ENCODE assay signal across 2 cellular contexts in the genomic region with DNA sequence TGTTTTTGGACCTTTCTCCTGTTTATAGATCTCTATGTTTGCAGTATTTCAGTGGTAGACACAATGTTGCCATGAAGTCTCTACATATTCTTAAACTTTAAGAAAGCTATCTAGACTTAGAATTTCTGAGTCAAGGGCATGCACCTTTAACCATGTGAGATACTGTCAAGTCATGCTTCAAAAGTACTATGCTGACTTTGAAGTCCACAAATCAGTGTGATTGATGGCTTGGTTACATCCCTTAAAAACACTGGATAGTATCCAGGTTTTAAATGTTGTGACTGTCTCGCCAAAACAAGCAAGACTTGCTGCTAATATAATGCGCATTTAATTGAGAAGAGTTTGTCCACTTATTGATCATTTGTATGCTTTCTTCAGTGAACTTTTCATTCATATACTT.
A peak's percentile ranks its signal among the peaks of the same experiment; 100 is the strongest.
TF ChIP-seq lines count a peak whose summit lies in the region.

No MANE protein-coding gene starts in this region.

TF ChIP-seq in HepG2, 621 proteins besides CTCF, POLR2A, EP300 and RAD21:
- TF ChIP-seq, protein P1, sequence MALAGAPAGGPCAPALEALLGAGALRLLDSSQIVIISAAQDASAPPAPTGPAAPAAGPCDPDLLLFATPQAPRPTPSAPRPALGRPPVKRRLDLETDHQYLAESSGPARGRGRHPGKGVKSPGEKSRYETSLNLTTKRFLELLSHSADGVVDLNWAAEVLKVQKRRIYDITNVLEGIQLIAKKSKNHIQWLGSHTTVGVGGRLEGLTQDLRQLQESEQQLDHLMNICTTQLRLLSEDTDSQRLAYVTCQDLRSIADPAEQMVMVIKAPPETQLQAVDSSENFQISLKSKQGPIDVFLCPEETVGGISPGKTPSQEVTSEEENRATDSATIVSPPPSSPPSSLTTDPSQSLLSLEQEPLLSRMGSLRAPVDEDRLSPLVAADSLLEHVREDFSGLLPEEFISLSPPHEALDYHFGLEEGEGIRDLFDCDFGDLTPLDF (CRISPR knock-in tag; IDR thresholded peaks at IDR 0.05): no peak
- TF ChIP-seq, protein P2, sequence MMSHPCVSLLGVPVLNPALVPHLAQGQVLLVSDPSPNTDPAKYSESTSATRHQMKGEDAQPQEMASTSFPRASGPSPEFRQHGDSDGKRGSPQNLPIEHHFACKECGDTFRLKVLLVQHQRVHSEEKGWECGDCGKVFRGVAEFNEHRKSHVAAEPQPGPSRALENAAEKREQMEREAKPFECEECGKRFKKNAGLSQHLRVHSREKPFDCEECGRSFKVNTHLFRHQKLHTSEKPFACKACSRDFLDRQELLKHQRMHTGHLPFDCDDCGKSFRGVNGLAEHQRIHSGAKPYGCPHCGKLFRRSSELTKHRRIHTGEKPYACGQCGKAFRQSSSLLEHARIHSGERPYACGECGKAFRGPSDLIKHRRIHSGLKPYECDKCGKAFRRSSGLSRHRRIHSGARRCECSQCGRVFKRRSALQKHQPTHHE (CRISPR knock-in tag; IDR thresholded peaks at IDR 0.05; ENCODE audit: borderline replicate concordance): no peak
- TF ChIP-seq HIVEP1 (CRISPR knock-in tag; IDR thresholded peaks at IDR 0.05) (no peak), HNRNPK (IDR thresholded peaks at IDR 0.05; ENCODE audit: low read depth, low read length, poor library complexity, severe bottlenecking) (no peak), NFE2L2 (IDR thresholded peaks at IDR 0.05; ENCODE audit: low read length) (peak; percentile 74), NFE2L1 (CRISPR knock-in tag; IDR thresholded peaks at IDR 0.05; ENCODE audit: borderline replicate concordance) (no peak)

TF ChIP-seq in K562, 482 proteins besides CTCF, POLR2A, EP300 and RAD21 (continues in another document):
- TF ChIP-seq TAF1 (IDR thresholded peaks at IDR 0.05; ENCODE audit: control insufficient read depth, extremely low read depth, insufficient read depth, low read length, severe bottlenecking): no peak
- no peak for TF ChIP-seq SIRT6 (IDR thresholded peaks at IDR 0.05; ENCODE audit: low read depth, low read length)
- TF ChIP-seq MAFG (tag; conservative IDR thresholded peaks at IDR 0.05): peak; percentile 70
- TF ChIP-seq, protein P3, sequence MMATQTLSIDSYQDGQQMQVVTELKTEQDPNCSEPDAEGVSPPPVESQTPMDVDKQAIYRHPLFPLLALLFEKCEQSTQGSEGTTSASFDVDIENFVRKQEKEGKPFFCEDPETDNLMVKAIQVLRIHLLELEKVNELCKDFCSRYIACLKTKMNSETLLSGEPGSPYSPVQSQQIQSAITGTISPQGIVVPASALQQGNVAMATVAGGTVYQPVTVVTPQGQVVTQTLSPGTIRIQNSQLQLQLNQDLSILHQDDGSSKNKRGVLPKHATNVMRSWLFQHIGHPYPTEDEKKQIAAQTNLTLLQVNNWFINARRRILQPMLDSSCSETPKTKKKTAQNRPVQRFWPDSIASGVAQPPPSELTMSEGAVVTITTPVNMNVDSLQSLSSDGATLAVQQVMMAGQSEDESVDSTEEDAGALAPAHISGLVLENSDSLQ (IDR thresholded peaks at IDR 0.05): peak; percentile 83
- no peak for TF ChIP-seq EZH2 (IDR thresholded peaks at IDR 0.05; ENCODE audit: borderline replicate concordance, low read depth, low read length)
- TF ChIP-seq GATA2 (CRISPR knock-in tag; IDR thresholded peaks at IDR 0.05): no peak
- TF ChIP-seq TSC22D4 (tag; IDR thresholded peaks at IDR 0.05): no peak
- TF ChIP-seq HNRNPLL (IDR thresholded peaks at IDR 0.05; ENCODE audit: low read depth, low read length, poor library complexity, severe bottlenecking): no peak
- TF ChIP-seq ZNF197 (CRISPR knock-in tag; IDR thresholded peaks at IDR 0.05; ENCODE audit: low read depth): no peak
- TF ChIP-seq, protein P4, sequence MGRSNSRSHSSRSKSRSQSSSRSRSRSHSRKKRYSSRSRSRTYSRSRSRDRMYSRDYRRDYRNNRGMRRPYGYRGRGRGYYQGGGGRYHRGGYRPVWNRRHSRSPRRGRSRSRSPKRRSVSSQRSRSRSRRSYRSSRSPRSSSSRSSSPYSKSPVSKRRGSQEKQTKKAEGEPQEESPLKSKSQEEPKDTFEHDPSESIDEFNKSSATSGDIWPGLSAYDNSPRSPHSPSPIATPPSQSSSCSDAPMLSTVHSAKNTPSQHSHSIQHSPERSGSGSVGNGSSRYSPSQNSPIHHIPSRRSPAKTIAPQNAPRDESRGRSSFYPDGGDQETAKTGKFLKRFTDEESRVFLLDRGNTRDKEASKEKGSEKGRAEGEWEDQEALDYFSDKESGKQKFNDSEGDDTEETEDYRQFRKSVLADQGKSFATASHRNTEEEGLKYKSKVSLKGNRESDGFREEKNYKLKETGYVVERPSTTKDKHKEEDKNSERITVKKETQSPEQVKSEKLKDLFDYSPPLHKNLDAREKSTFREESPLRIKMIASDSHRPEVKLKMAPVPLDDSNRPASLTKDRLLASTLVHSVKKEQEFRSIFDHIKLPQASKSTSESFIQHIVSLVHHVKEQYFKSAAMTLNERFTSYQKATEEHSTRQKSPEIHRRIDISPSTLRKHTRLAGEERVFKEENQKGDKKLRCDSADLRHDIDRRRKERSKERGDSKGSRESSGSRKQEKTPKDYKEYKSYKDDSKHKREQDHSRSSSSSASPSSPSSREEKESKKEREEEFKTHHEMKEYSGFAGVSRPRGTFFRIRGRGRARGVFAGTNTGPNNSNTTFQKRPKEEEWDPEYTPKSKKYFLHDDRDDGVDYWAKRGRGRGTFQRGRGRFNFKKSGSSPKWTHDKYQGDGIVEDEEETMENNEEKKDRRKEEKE (IDR thresholded peaks at IDR 0.05; ENCODE audit: borderline replicate concordance in 1 of 2, control insufficient read depth in 1 of 2, low read depth in 2 of 2, low read length in 1 of 2): no peak
- no peak for TF ChIP-seq HNRNPH1 (optimal IDR thresholded peaks at IDR 0.05; ENCODE audit: low read depth, low read length)
- TF ChIP-seq ZC3H4 (CRISPR knock-in tag; IDR thresholded peaks at IDR 0.05; ENCODE audit: borderline replicate concordance): no peak
- TF ChIP-seq MIER1 (IDR thresholded peaks at IDR 0.05; ENCODE audit: low read depth): no peak
- TF ChIP-seq RBM15 (IDR thresholded peaks at IDR 0.05; ENCODE audit: insufficient read depth, low read length): no peak
- TF ChIP-seq ETV6 (IDR thresholded peaks at IDR 0.05; ENCODE audit: borderline replicate concordance in 1 of 2, low read depth in 2 of 2, low read length in 1 of 2): no peak
- no peak for TF ChIP-seq ETV6 (CRISPR knock-in tag; IDR thresholded peaks at IDR 0.05; ENCODE audit: borderline replicate concordance)
- no peak for TF ChIP-seq YBX1 (IDR thresholded peaks at IDR 0.05)
- no peak for TF ChIP-seq FOXJ3 (CRISPR knock-in tag; IDR thresholded peaks at IDR 0.05)
- TF ChIP-seq, protein P5, sequence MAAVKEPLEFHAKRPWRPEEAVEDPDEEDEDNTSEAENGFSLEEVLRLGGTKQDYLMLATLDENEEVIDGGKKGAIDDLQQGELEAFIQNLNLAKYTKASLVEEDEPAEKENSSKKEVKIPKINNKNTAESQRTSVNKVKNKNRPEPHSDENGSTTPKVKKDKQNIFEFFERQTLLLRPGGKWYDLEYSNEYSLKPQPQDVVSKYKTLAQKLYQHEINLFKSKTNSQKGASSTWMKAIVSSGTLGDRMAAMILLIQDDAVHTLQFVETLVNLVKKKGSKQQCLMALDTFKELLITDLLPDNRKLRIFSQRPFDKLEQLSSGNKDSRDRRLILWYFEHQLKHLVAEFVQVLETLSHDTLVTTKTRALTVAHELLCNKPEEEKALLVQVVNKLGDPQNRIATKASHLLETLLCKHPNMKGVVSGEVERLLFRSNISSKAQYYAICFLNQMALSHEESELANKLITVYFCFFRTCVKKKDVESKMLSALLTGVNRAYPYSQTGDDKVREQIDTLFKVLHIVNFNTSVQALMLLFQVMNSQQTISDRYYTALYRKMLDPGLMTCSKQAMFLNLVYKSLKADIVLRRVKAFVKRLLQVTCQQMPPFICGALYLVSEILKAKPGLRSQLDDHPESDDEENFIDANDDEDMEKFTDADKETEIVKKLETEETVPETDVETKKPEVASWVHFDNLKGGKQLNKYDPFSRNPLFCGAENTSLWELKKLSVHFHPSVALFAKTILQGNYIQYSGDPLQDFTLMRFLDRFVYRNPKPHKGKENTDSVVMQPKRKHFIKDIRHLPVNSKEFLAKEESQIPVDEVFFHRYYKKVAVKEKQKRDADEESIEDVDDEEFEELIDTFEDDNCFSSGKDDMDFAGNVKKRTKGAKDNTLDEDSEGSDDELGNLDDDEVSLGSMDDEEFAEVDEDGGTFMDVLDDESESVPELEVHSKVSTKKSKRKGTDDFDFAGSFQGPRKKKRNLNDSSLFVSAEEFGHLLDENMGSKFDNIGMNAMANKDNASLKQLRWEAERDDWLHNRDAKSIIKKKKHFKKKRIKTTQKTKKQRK (IDR thresholded peaks at IDR 0.05; ENCODE audit: borderline replicate concordance, low read depth, low read length): no peak
- TF ChIP-seq ZNF695 (CRISPR knock-in tag; IDR thresholded peaks at IDR 0.05): no peak
- TF ChIP-seq NR1H2 (CRISPR knock-in tag; IDR thresholded peaks at IDR 0.05): no peak
- TF ChIP-seq HDAC8 (tag; IDR thresholded peaks at IDR 0.05): no peak
- TF ChIP-seq NFE2 (IDR thresholded peaks at IDR 0.05; ENCODE audit: low read depth): peak; percentile 50; the same call in 1 of the 2 replicates
- TF ChIP-seq, protein P6, sequence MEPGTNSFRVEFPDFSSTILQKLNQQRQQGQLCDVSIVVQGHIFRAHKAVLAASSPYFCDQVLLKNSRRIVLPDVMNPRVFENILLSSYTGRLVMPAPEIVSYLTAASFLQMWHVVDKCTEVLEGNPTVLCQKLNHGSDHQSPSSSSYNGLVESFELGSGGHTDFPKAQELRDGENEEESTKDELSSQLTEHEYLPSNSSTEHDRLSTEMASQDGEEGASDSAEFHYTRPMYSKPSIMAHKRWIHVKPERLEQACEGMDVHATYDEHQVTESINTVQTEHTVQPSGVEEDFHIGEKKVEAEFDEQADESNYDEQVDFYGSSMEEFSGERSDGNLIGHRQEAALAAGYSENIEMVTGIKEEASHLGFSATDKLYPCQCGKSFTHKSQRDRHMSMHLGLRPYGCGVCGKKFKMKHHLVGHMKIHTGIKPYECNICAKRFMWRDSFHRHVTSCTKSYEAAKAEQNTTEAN (CRISPR knock-in tag; IDR thresholded peaks at IDR 0.05): no peak
- peak; percentile 85 for TF ChIP-seq MEIS2 (IDR thresholded peaks at IDR 0.05; ENCODE audit: partially characterized antibody)
- TF ChIP-seq ZNF316 (IDR thresholded peaks at IDR 0.05): peak; percentile 18; the same call in 1 of the 2 replicates
- TF ChIP-seq PTRF (tag; IDR thresholded peaks at IDR 0.05): no peak
- TF ChIP-seq, protein P7, sequence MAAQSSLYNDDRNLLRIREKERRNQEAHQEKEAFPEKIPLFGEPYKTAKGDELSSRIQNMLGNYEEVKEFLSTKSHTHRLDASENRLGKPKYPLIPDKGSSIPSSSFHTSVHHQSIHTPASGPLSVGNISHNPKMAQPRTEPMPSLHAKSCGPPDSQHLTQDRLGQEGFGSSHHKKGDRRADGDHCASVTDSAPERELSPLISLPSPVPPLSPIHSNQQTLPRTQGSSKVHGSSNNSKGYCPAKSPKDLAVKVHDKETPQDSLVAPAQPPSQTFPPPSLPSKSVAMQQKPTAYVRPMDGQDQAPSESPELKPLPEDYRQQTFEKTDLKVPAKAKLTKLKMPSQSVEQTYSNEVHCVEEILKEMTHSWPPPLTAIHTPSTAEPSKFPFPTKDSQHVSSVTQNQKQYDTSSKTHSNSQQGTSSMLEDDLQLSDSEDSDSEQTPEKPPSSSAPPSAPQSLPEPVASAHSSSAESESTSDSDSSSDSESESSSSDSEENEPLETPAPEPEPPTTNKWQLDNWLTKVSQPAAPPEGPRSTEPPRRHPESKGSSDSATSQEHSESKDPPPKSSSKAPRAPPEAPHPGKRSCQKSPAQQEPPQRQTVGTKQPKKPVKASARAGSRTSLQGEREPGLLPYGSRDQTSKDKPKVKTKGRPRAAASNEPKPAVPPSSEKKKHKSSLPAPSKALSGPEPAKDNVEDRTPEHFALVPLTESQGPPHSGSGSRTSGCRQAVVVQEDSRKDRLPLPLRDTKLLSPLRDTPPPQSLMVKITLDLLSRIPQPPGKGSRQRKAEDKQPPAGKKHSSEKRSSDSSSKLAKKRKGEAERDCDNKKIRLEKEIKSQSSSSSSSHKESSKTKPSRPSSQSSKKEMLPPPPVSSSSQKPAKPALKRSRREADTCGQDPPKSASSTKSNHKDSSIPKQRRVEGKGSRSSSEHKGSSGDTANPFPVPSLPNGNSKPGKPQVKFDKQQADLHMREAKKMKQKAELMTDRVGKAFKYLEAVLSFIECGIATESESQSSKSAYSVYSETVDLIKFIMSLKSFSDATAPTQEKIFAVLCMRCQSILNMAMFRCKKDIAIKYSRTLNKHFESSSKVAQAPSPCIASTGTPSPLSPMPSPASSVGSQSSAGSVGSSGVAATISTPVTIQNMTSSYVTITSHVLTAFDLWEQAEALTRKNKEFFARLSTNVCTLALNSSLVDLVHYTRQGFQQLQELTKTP (IDR thresholded peaks at IDR 0.05; ENCODE audit: low read depth in 1 of 2, partially characterized antibody in 2 of 2): no peak
- no peak for TF ChIP-seq ARID2 (IDR thresholded peaks at IDR 0.05)
- TF ChIP-seq SMAD2 (IDR thresholded peaks at IDR 0.05; ENCODE audit: low read depth, low read length): no peak
- TF ChIP-seq, protein P8, sequence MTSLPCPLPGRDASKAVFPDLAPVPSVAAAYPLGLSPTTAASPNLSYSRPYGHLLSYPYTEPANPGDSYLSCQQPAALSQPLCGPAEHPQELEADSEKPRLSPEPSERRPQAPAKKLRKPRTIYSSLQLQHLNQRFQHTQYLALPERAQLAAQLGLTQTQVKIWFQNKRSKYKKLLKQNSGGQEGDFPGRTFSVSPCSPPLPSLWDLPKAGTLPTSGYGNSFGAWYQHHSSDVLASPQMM (CRISPR knock-in tag; IDR thresholded peaks at IDR 0.05): no peak
- no peak for TF ChIP-seq ZC3H11A (IDR thresholded peaks at IDR 0.05; ENCODE audit: low read depth, low read length)
- TF ChIP-seq, protein P9, sequence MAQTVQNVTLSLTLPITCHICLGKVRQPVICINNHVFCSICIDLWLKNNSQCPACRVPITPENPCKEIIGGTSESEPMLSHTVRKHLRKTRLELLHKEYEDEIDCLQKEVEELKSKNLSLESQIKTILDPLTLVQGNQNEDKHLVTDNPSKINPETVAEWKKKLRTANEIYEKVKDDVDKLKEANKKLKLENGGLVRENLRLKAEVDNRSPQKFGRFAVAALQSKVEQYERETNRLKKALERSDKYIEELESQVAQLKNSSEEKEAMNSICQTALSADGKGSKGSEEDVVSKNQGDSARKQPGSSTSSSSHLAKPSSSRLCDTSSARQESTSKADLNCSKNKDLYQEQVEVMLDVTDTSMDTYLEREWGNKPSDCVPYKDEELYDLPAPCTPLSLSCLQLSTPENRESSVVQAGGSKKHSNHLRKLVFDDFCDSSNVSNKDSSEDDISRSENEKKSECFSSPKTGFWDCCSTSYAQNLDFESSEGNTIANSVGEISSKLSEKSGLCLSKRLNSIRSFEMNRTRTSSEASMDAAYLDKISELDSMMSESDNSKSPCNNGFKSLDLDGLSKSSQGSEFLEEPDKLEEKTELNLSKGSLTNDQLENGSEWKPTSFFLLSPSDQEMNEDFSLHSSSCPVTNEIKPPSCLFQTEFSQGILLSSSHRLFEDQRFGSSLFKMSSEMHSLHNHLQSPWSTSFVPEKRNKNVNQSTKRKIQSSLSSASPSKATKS (CRISPR knock-in tag; IDR thresholded peaks at IDR 0.05): no peak
